8 cellular contexts compared by ENCODE assay signal in the genomic region with DNA sequence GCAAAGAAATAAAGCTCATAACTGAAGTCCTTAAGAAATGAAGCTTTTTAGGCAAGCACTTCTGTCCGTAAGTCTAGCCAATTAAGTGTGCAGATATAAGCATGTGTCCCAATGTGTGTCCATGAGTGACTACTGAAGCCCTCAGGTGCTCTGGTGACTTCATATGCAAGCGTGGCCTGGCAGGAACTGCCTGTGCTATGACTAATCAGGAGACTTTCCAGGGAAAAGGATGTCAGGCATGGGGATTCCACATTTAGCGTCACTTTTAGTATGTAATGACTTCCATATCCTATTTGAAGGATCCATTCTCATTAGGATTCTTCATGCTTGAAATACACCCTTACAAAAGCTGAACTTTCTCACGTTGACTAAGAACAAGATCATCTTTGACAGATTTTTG.
DNase-seq lines count a peak whose midpoint lies in the region; ATAC-seq and TF ChIP-seq lines count a peak whose summit lies in the region.
"Had no signal": no experiment of that assay in that cellular context is flagged by ENCODE, and none has a peak within 500 bp of the region (broad histone marks: within the 10 kb centered on the region; RNA-seq: fewer than 3 reads in every experiment).

No MANE protein-coding gene starts in this region.

- POLR2A ChIA-PET in GM10248 (lab: Yijun Ruan, JAX): interaction anchor here (0.6 kb wide), 1 partner anchor 273 kb away, joined by 3 read pairs; no protein-coding TSS in a partner anchor

- TF ChIP-seq EP300 in gastroesophageal sphincter (IDR thresholded peaks at IDR 0.05): no peak

- H3K36me3 ChIP-seq in brain microvascular endothelial cell (replicated peaks) (no peaks in the 10 kb centered on the region), gastroesophageal sphincter (peaks cover 3 to 13% of the 10 kb centered on the region in 2 donors)
- H3K36me3 ChIP-seq: lower lobe of right lung had no signal

- no peak for ATAC-seq in gastroesophageal sphincter
- ATAC-seq: lower lobe of right lung had no signal

- H3K9me3 ChIP-seq in gastroesophageal sphincter: no peaks in the 10 kb centered on the region
- H3K9me3 ChIP-seq: lower lobe of right lung had no signal

- TF ChIP-seq POLR2A in gastroesophageal sphincter (IDR thresholded peaks at IDR 0.05): no peak

- TF ChIP-seq CTCF in brain microvascular endothelial cell (IDR thresholded peaks at IDR 0.05; ENCODE audit: low read depth, low read length, missing control alignments): no peak
- no peak for TF ChIP-seq CTCF in GM10248 (IDR thresholded peaks at IDR 0.05; ENCODE audit: control extremely low read depth, extremely low read depth, low read depth, missing control alignments)
- TF ChIP-seq CTCF in gastroesophageal sphincter (IDR thresholded peaks at IDR 0.05): no peak

- H3K27me3 ChIP-seq in brain microvascular endothelial cell (replicated peaks): no peaks in the 10 kb centered on the region
- H3K27me3 ChIP-seq in gastroesophageal sphincter: no peaks in the 10 kb centered on the region

- peak; percentile 86 for DNase-seq in EL
- peak; percentile 67 for DNase-seq in NCI-H128 (lab: John Stamatoyannopoulos, UW; ENCODE audit: unreplicated experiment)
- peak; percentile 60 for DNase-seq in brain microvascular endothelial cell
- DNase-seq in myocyte (ENCODE audit: low read depth): peak; percentile 23
- DNase-seq in NCI-H524 (lab: John Stamatoyannopoulos, UW): no peak
- DNase-seq in GM10248 (ENCODE audit: extremely low spot score): no peak
- DNase-seq: lower lobe of right lung had no signal

- peaks cover 0 to 6% (median 0%) of the 10 kb centered on the region in 3 donors for H3K4me1 ChIP-seq in gastroesophageal sphincter
- H3K4me1 ChIP-seq: lower lobe of right lung had no signal

- H3K4me3 ChIP-seq in brain microvascular endothelial cell (ENCODE audit: low read depth, low read length): no peak overlapping the region
- H3K4me3 ChIP-seq in gastroesophageal sphincter: no peak overlapping the region
- H3K4me3 ChIP-seq: lower lobe of right lung had no signal

- WGBS in gastroesophageal sphincter (ENCODE audit: low coverage in 1 of 2), 2 donors: 64 to 74% methylated on average over 4 of the region's 4 CpGs

- in situ Hi-C loops in brain microvascular endothelial cell (cut with HindIII; ENCODE audit: low pct_ligation_motif_present, low sequenced_read_pairs): no loop called here

- CTCF ChIA-PET in GM10248 (lab: Yijun Ruan, JAX): interaction anchor here (0.8 to 1.1 kb wide), 2 partner anchors 9 to 12 kb away, joined by 3 read pairs; no protein-coding TSS in a partner anchor

- H3K27ac ChIP-seq in brain microvascular endothelial cell (no peak overlapping the region), gastroesophageal sphincter (no peak overlapping the region)
- H3K27ac ChIP-seq: lower lobe of right lung had no signal

Comparison
In these comparisons a context has a peak if more than half of its experiments do, and no peak if none do; other contexts are left out.
1. DNase-seq: peak in EL (single experiment), NCI-H128 (single experiment), brain microvascular endothelial cell (single experiment) and myocyte (single experiment); none in NCI-H524 (0 of 2) and GM10248 (single experiment).